8 cellular contexts compared by ENCODE assay signal in genomic region chr2:85266424-85267041, GRCh38.
A peak's percentile ranks its signal among the peaks of the same experiment; 100 is the strongest.
DNase-seq lines count a peak whose midpoint lies in the region; ATAC-seq and TF ChIP-seq lines count a peak whose summit lies in the region.

No MANE protein-coding gene starts in this region.

- no peaks in the 10 kb centered on the region for H3K36me3 Mint-ChIP-seq in CD8-positive, alpha-beta T cell
- H3K36me3 Mint-ChIP-seq in activated CD4-positive, alpha-beta memory T cell treated with anti-CD3 and anti-CD28 coated beads for 36 hours = no peaks in the 10 kb centered on the region
- peaks cover 2% of the 10 kb centered on the region for H3K36me3 Mint-ChIP-seq in effector memory CD8-positive, alpha-beta T cell (ENCODE audit: insufficient read depth)

- H3K79me2 ChIP-seq in MM.1S (ENCODE audit: low read length) = no peaks in the 10 kb centered on the region

- H3K4me2 ChIP-seq in MM.1S (ENCODE audit: low read depth, low read length) = no peak overlapping the region

- H3K27ac ChIP-seq in CD8-positive, alpha-beta T cell (ENCODE audit: low read depth, low read length) = no peak overlapping the region
- no peak overlapping the region for H3K27ac ChIP-seq in MM.1S (ENCODE audit: low read length)

- POLR2A ChIA-PET in CD8-positive, alpha-beta T cell (lab: Charles Lee) = interaction anchor here (1.4 kb wide), 1 partner anchor 10 kb away, joined by 4 read pairs; no protein-coding TSS in a partner anchor
- POLR2A ChIA-PET in activated CD4-positive, alpha-beta memory T cell treated with anti-CD3 and anti-CD28 coated beads for 36 hours (lab: Charles Lee) = no interaction called here

- no peaks in the 10 kb centered on the region for H3K27me3 ChIP-seq in CD8-positive, alpha-beta T cell (ENCODE audit: insufficient read depth, low read length)
- no peaks in the 10 kb centered on the region for H3K27me3 ChIP-seq in MM.1S (replicated peaks; ENCODE audit: insufficient read depth, low read length)

- H3K36me3 ChIP-seq in CD8-positive, alpha-beta T cell (ENCODE audit: insufficient read depth, low read length) = no peaks in the 10 kb centered on the region
- H3K36me3 ChIP-seq in MM.1S (replicated peaks; ENCODE audit: insufficient read depth, low read length) = no peaks in the 10 kb centered on the region

- TF ChIP-seq CTCF in CD8-positive, alpha-beta T cell (IDR thresholded peaks at IDR 0.05) = peak; percentile 89
- peak; percentile 92 for TF ChIP-seq CTCF in MM.1S (IDR thresholded peaks at IDR 0.05; ENCODE audit: low read length)

- H3K9me3 ChIP-seq in CD8-positive, alpha-beta T cell (ENCODE audit: low read length) = no peaks in the 10 kb centered on the region
- no peaks in the 10 kb centered on the region for H3K9me3 ChIP-seq in MM.1S (replicated peaks; ENCODE audit: insufficient read depth, low read length)

- CTCF ChIA-PET in CD8-positive, alpha-beta T cell (lab: Charles Lee) = interaction anchor here (0.7 to 8.1 kb wide), 13 partner anchors 9 to 340 kb away, joined by 3 to 180 read pairs (median 6); no protein-coding TSS in a partner anchor
- CTCF ChIA-PET in activated CD4-positive, alpha-beta memory T cell treated with anti-CD3 and anti-CD28 coated beads for 36 hours (lab: Charles Lee) = interaction anchor here (0.7 to 9.4 kb wide), 21 partner anchors 8 to 320 kb away, joined by 3 to 135 read pairs (median 5); no protein-coding TSS in a partner anchor

- H4K20me1 ChIP-seq in MM.1S (ENCODE audit: insufficient read depth, low read length) = no peaks in the 10 kb centered on the region

- ATAC-seq in CD8-positive, alpha-beta T cell = no peak
- ATAC-seq in GM19452 (IDR thresholded peaks at IDR 0.05; ENCODE audit: unreplicated experiment) = peak; percentile 67
- peak; percentile 69 for ATAC-seq in effector memory CD8-positive, alpha-beta T cell (replicated peaks)
- no peak for ATAC-seq in GM19455 (IDR thresholded peaks at IDR 0.05; ENCODE audit: unreplicated experiment)

- H3K4me3 Mint-ChIP-seq in CD8-positive, alpha-beta T cell = no peak overlapping the region
- H3K4me3 Mint-ChIP-seq in activated CD4-positive, alpha-beta memory T cell treated with anti-CD3 and anti-CD28 coated beads for 36 hours = no peak overlapping the region
- no peak overlapping the region for H3K4me3 Mint-ChIP-seq in effector memory CD8-positive, alpha-beta T cell

- H3K9ac ChIP-seq in MM.1S (ENCODE audit: low read length) = no peak overlapping the region

- peaks cover 9% of the 10 kb centered on the region for H3K27me3 Mint-ChIP-seq in CD8-positive, alpha-beta T cell (ENCODE audit: low read depth)
- no peaks in the 10 kb centered on the region for H3K27me3 Mint-ChIP-seq in activated CD4-positive, alpha-beta memory T cell treated with anti-CD3 and anti-CD28 coated beads for 36 hours
- peaks cover 10 to 46% of the 10 kb centered on the region in 2 donors for H3K27me3 Mint-ChIP-seq in effector memory CD8-positive, alpha-beta T cell

- H2AFZ ChIP-seq in MM.1S (ENCODE audit: low read length) = 0 out of 2 replicates have a peak overlapping the region, but pooled peaks have one; percentile 9

- H3K9me3 Mint-ChIP-seq in CD8-positive, alpha-beta T cell = no peaks in the 10 kb centered on the region
- H3K9me3 Mint-ChIP-seq in activated CD4-positive, alpha-beta memory T cell treated with anti-CD3 and anti-CD28 coated beads for 36 hours = no peaks in the 10 kb centered on the region
- H3K9me3 Mint-ChIP-seq in effector memory CD8-positive, alpha-beta T cell = no peaks in the 10 kb centered on the region

- H3F3A ChIP-seq in MM.1S (ENCODE audit: insufficient read depth, low read length) = no peaks in the 10 kb centered on the region

- H3K4me3 ChIP-seq in CD8-positive, alpha-beta T cell (ENCODE audit: low read depth, low read length) = no peak overlapping the region
- no peak overlapping the region for H3K4me3 ChIP-seq in MM.1S (ENCODE audit: low read length)

- no peaks in the 10 kb centered on the region for H3K9me2 ChIP-seq in MM.1S (replicated peaks; ENCODE audit: insufficient read depth, low read length)

- no peaks in the 10 kb centered on the region for H3K4me1 ChIP-seq in CD8-positive, alpha-beta T cell (ENCODE audit: insufficient read depth, low read length)
- no peaks in the 10 kb centered on the region for H3K4me1 ChIP-seq in MM.1S (ENCODE audit: low read length)

- H3K27ac Mint-ChIP-seq in CD8-positive, alpha-beta T cell = no peak overlapping the region
- no peak overlapping the region for H3K27ac Mint-ChIP-seq in activated CD4-positive, alpha-beta memory T cell treated with anti-CD3 and anti-CD28 coated beads for 36 hours
- no peak overlapping the region for H3K27ac Mint-ChIP-seq in effector memory CD8-positive, alpha-beta T cell

- DNase-seq in CD8-positive, alpha-beta T cell = peak; percentile 31 to 79 (median 64)
- peak; percentile 57 for DNase-seq in MM.1S
- DNase-seq in activated CD4-positive, alpha-beta memory T cell treated with anti-CD3 and anti-CD28 coated beads for 36 hours = peak; percentile 80
- DNase-seq in effector memory CD8-positive, alpha-beta T cell = peak; percentile 61 to 71 (median 62)
- DNase-seq in mucosa of gallbladder (ENCODE audit: low spot score) = peak; percentile 75
- DNase-seq in stimulated activated CD8-positive, alpha-beta memory T cell treated with anti-CD3 and anti-CD28 coated beads, Interleukin-7, amount 100 ng/mL, for 48 hours (ENCODE audit: extremely low read depth in 1 of 2, low read depth in 1 of 2) = peak; percentile 22 to 59

- no peaks in the 10 kb centered on the region for H3K4me1 Mint-ChIP-seq in CD8-positive, alpha-beta T cell (ENCODE audit: low read depth)
- no peaks in the 10 kb centered on the region for H3K4me1 Mint-ChIP-seq in activated CD4-positive, alpha-beta memory T cell treated with anti-CD3 and anti-CD28 coated beads for 36 hours (ENCODE audit: low read depth)
- H3K4me1 Mint-ChIP-seq in effector memory CD8-positive, alpha-beta T cell (ENCODE audit: low read depth in 2 of 2) = peaks cover 0 to 1% of the 10 kb centered on the region in 2 donors

- intact Hi-C loops in CD8-positive, alpha-beta T cell (cut with DNase I, micrococcal nuclease) = loop anchor here (1.0 kb wide), 2 partner anchors 19 to 32 kb away; no protein-coding TSS in a partner anchor
- intact Hi-C loops in activated CD4-positive, alpha-beta memory T cell treated with anti-CD3 and anti-CD28 coated beads for 36 hours (cut with micrococcal nuclease) = loop anchor here (1.0 kb wide), 2 partner anchors 19 to 32 kb away; no protein-coding TSS in a partner anchor

Comparison
In these comparisons a context has a peak if more than half of its experiments do, and no peak if none do; other contexts are left out.
1. ATAC-seq: peak in GM19452 (single experiment) and effector memory CD8-positive, alpha-beta T cell (single experiment); none in CD8-positive, alpha-beta T cell (single experiment) and GM19455 (single experiment).
2. Peak in every context shown above with its lines, with median percentiles within 50 percentile points of each other: DNase-seq.